31 cellular contexts compared by ENCODE assay signal in genomic region chr16:80191928-80192327, GRCh38.
"Had no signal": no experiment of that assay in that cellular context is flagged by ENCODE, and none has a peak within 500 bp of the region (broad histone marks: within the 10 kb centered on the region; RNA-seq: fewer than 3 reads in every experiment).

No MANE protein-coding gene starts in this region.

- H3K4me1 Mint-ChIP-seq: activated CD4-positive, alpha-beta memory T cell treated with anti-CD3 and anti-CD28 coated beads, Interleukin-2, amount 10 ng/mL, durations not matched to agents 7 days and 5 days; activated CD4-positive, alpha-beta T cell treated with anti-CD3 and anti-CD28 coated beads for 36 hours; activated CD4-positive, alpha-beta T cell treated with anti-CD3 and anti-CD28 coated beads, Interleukin-2, amount 10 ng/mL, durations not matched to agents 7 days and 5 days; activated T-helper 17 cell treated with anti-CD3 and anti-CD28 coated beads, Interleukin-2, amount 50 U/mL, for 72 hours; brain; central memory CD8-positive, alpha-beta T cell had no signal

- H3K36me3 ChIP-seq: breast epithelium, cardiac muscle cell, esophagus muscularis mucosa, gastroesophageal sphincter, heart right ventricle had no signal

- H3K4me3 ChIP-seq: breast epithelium, cardiac muscle cell, coronary artery, dorsolateral prefrontal cortex, esophagus muscularis mucosa, gastroesophageal sphincter, heart right ventricle, hepatocyte had no signal

- DNase-seq: activated CD4-positive, alpha-beta memory T cell treated with anti-CD3 and anti-CD28 coated beads, Interleukin-2, amount 10 ng/mL, durations not matched to agents 7 days and 5 days; activated CD4-positive, alpha-beta T cell treated with anti-CD3 and anti-CD28 coated beads for 36 hours; activated CD4-positive, alpha-beta T cell treated with anti-CD3 and anti-CD28 coated beads, Interleukin-2, amount 10 ng/mL, durations not matched to agents 7 days and 5 days; activated CD4-positive, alpha-beta T cell treated with anti-CD3 and anti-CD28 coated beads, Interleukin-2, amount 50 U/mL, for 4 hours; activated CD4-positive, CD25-positive, alpha-beta regulatory T cell; activated CD4-positive, CD25-positive, alpha-beta regulatory T cell treated with anti-CD3 and anti-CD28 coated beads, Interleukin-2, amount 50 U/mL, for 72 hours; activated CD8-positive, alpha-beta memory T cell treated with anti-CD3 and anti-CD28 coated beads for 24 hours; activated effector memory CD4-positive, alpha-beta T cell treated with Interleukin-2 at 50 U/mL for 16 hours; activated gamma-delta T cell treated with Interleukin-2 at 50 U/mL for 16 hours; activated naive CD4-positive, alpha-beta T cell treated with anti-CD3 and anti-CD28 coated beads, Interleukin-2, amount 50 U/mL, for 16 hours; activated naive CD4-positive, alpha-beta T cell treated with Interleukin-2 at 50 U/mL for 16 hours; activated T-cell treated with anti-CD3 and anti-CD28 coated beads, Interleukin-2, amount 50 U/mL, for 4 hours; amniotic stem cell; anterior cingulate cortex; dorsolateral prefrontal cortex; effector memory CD4-positive, alpha-beta T cell; endodermal cell; foreskin melanocyte; heart right ventricle; T-helper 2 cell had no signal

- H3K27ac ChIP-seq: breast epithelium, cardiac muscle cell, coronary artery, dorsolateral prefrontal cortex, esophagus muscularis mucosa, gastroesophageal sphincter, heart right ventricle, hepatocyte had no signal

- H3K4me2 ChIP-seq: hepatocyte had no signal

- H2AFZ ChIP-seq: hepatocyte had no signal

- H3K4me3 Mint-ChIP-seq: activated CD4-positive, alpha-beta memory T cell treated with anti-CD3 and anti-CD28 coated beads, Interleukin-2, amount 10 ng/mL, durations not matched to agents 7 days and 5 days; activated CD4-positive, alpha-beta T cell treated with anti-CD3 and anti-CD28 coated beads for 36 hours; activated CD4-positive, alpha-beta T cell treated with anti-CD3 and anti-CD28 coated beads, Interleukin-2, amount 10 ng/mL, durations not matched to agents 7 days and 5 days; activated naive CD8-positive, alpha-beta T cell; activated T-cell treated with anti-CD3 and anti-CD28 coated beads, Interleukin-2, amount 50 U/mL, for 4 hours; activated T-helper 17 cell treated with anti-CD3 and anti-CD28 coated beads, Interleukin-2, amount 50 U/mL, for 72 hours; brain; central memory CD8-positive, alpha-beta T cell; dendritic cell treated with granulocyte-macrophage colony-stimulating factor and Interleukin-4, amounts not matched to agents 40 ng/mL and 50 ng/mL, for 4 days; endodermal cell had no signal

- H3K4me1 ChIP-seq: breast epithelium, esophagus muscularis mucosa, gastroesophageal sphincter, heart right ventricle had no signal

- H3K27me3 ChIP-seq: breast epithelium, esophagus muscularis mucosa, gastroesophageal sphincter, hepatocyte had no signal

- ATAC-seq: activated CD4-positive, alpha-beta T cell treated with anti-CD3 and anti-CD28 coated beads for 36 hours; activated T-cell treated with anti-CD3 and anti-CD28 coated beads, Interleukin-2, amount 50 U/mL, for 4 hours; activated T-helper 17 cell treated with anti-CD3 and anti-CD28 coated beads, Interleukin-2, amount 50 U/mL, for 72 hours; gastroesophageal sphincter had no signal

- H3K79me2 ChIP-seq: hepatocyte had no signal

- H3K36me3 Mint-ChIP-seq: activated naive CD8-positive, alpha-beta T cell; brain had no signal

- H3K27me3 Mint-ChIP-seq: dendritic cell treated with granulocyte-macrophage colony-stimulating factor and Interleukin-4, amounts not matched to agents 40 ng/mL and 50 ng/mL, for 4 days had no signal

- H3K9me3 ChIP-seq: breast epithelium, esophagus muscularis mucosa, gastroesophageal sphincter, heart right ventricle had no signal

- H3K27ac Mint-ChIP-seq: activated CD4-positive, alpha-beta memory T cell treated with anti-CD3 and anti-CD28 coated beads, Interleukin-2, amount 10 ng/mL, durations not matched to agents 7 days and 5 days; activated CD4-positive, alpha-beta T cell treated with anti-CD3 and anti-CD28 coated beads for 36 hours; activated CD4-positive, alpha-beta T cell treated with anti-CD3 and anti-CD28 coated beads, Interleukin-2, amount 10 ng/mL, durations not matched to agents 7 days and 5 days; activated naive CD8-positive, alpha-beta T cell; activated T-helper 17 cell treated with anti-CD3 and anti-CD28 coated beads, Interleukin-2, amount 50 U/mL, for 72 hours; brain; dendritic cell treated with granulocyte-macrophage colony-stimulating factor and Interleukin-4, amounts not matched to agents 40 ng/mL and 50 ng/mL, for 4 days; endodermal cell had no signal

- H3K9me3 Mint-ChIP-seq: activated CD4-positive, alpha-beta memory T cell treated with anti-CD3 and anti-CD28 coated beads, Interleukin-2, amount 10 ng/mL, durations not matched to agents 7 days and 5 days; activated CD4-positive, alpha-beta T cell treated with anti-CD3 and anti-CD28 coated beads, Interleukin-2, amount 10 ng/mL, durations not matched to agents 7 days and 5 days; activated T-cell treated with anti-CD3 and anti-CD28 coated beads, Interleukin-2, amount 50 U/mL, for 4 hours; activated T-helper 17 cell treated with anti-CD3 and anti-CD28 coated beads, Interleukin-2, amount 50 U/mL, for 72 hours; brain; central memory CD8-positive, alpha-beta T cell; endodermal cell had no signal
